ENCODE assay signal across 14 cellular contexts in genomic region chr3:194023501-194024280, GRCh38.
DNase-seq lines count a peak whose midpoint lies in the region; ATAC-seq and TF ChIP-seq lines count a peak whose summit lies in the region.
"Had no signal": no experiment of that assay in that cellular context is flagged by ENCODE, and none has a peak within 500 bp of the region (broad histone marks: within the 10 kb centered on the region; RNA-seq: fewer than 3 reads in every experiment).

No MANE protein-coding gene starts in this region.

- peaks cover 8% of the 10 kb centered on the region for H3K4me1 Mint-ChIP-seq in activated naive CD4-positive, alpha-beta T cell treated with anti-CD3 and anti-CD28 coated beads for 36 hours (ENCODE audit: low read depth)
- peaks cover 7 to 22% (median 17%) of the 10 kb centered on the region in 3 donors for H3K4me1 Mint-ChIP-seq in T-cell

- CTCF ChIA-PET in activated naive CD4-positive, alpha-beta T cell treated with anti-CD3 and anti-CD28 coated beads for 36 hours (lab: Charles Lee) = no interaction called here
- CTCF ChIA-PET in T-cell (lab: Charles Lee) = no interaction called here

- peak; percentile 36 for DNase-seq in activated naive CD4-positive, alpha-beta T cell treated with anti-CD3 and anti-CD28 coated beads for 36 hours
- DNase-seq in activated naive CD4-positive, alpha-beta T cell (lab: John Stamatoyannopoulos, UW) = no peak
- DNase-seq in NCI-H2171 (lab: John Stamatoyannopoulos, UW) (peak; percentile 91), T-cell (peak in 2 of 34 experiments; percentile 9 to 17), dedifferentiated amniotic fluid mesenchymal stem cell (ENCODE audit: extremely low spot score) (no peak), GM13976 (ENCODE audit: low spot score) (no peak), kidney tubule cell (ENCODE audit: low spot score) (no peak)
- DNase-seq: activated naive CD4-positive, alpha-beta T cell treated with anti-CD3 and anti-CD28 coated beads, Interleukin-2, amount 50 U/mL, for 16 hours; cerebellar nuclear complex; KG1; stimulated activated CD8-positive, alpha-beta memory T cell treated with anti-CD3 and anti-CD28 coated beads, Interleukin-4, amount 100 ng/mL, for 48 hours; T-helper 2 cell; upper lobe of left lung had no signal

- no peaks in the 10 kb centered on the region for H3K36me3 Mint-ChIP-seq in activated naive CD4-positive, alpha-beta T cell treated with anti-CD3 and anti-CD28 coated beads for 36 hours (ENCODE audit: low read depth)
- no peaks in the 10 kb centered on the region for H3K36me3 Mint-ChIP-seq in T-cell

- POLR2A ChIA-PET in T-cell (lab: Charles Lee) = no interaction called here

- in situ Hi-C loops in GM13976 (cut with MboI; ENCODE audit: low sequenced_read_pairs, unreplicated experiment) = no loop called here

- TF ChIP-seq CTCF in GM13976 (IDR thresholded peaks at IDR 0.05; ENCODE audit: borderline replicate concordance, control extremely low read depth, extremely low read depth, insufficient read depth, missing control alignments) = no peak

- ATAC-seq in T-cell (replicated peaks in 1 of 4) = peak in 3 of 4 experiments; percentile 37 to 57 (median 38)
- no peak for ATAC-seq in GM19324 (IDR thresholded peaks at IDR 0.05; ENCODE audit: low FRiP score, unreplicated experiment)

- intact Hi-C loops in activated naive CD4-positive, alpha-beta T cell treated with anti-CD3 and anti-CD28 coated beads for 36 hours (cut with micrococcal nuclease) = no loop called here

- no peak overlapping the region for H3K4me3 Mint-ChIP-seq in activated naive CD4-positive, alpha-beta T cell treated with anti-CD3 and anti-CD28 coated beads for 36 hours
- H3K4me3 Mint-ChIP-seq in T-cell = no peak overlapping the region

- no peaks in the 10 kb centered on the region for H3K27me3 Mint-ChIP-seq in activated naive CD4-positive, alpha-beta T cell treated with anti-CD3 and anti-CD28 coated beads for 36 hours (ENCODE audit: low read depth)
- peaks cover 4 to 6% of the 10 kb centered on the region in 2 donors for H3K27me3 Mint-ChIP-seq in T-cell

- H3K9me3 Mint-ChIP-seq in activated naive CD4-positive, alpha-beta T cell treated with anti-CD3 and anti-CD28 coated beads for 36 hours = no peaks in the 10 kb centered on the region
- no peaks in the 10 kb centered on the region for H3K9me3 Mint-ChIP-seq in T-cell

- no peak overlapping the region for H3K27ac Mint-ChIP-seq in activated naive CD4-positive, alpha-beta T cell treated with anti-CD3 and anti-CD28 coated beads for 36 hours
- no peak overlapping the region for H3K27ac Mint-ChIP-seq in T-cell

Comparison
In these comparisons a context has a peak if more than half of its experiments do, and no peak if none do; other contexts are left out.
1. DNase-seq: peak in activated naive CD4-positive, alpha-beta T cell treated with anti-CD3 and anti-CD28 coated beads for 36 hours (single experiment) and NCI-H2171 (single experiment); none in activated naive CD4-positive, alpha-beta T cell (0 of 4), dedifferentiated amniotic fluid mesenchymal stem cell (single experiment), GM13976 (single experiment) and kidney tubule cell (single experiment).